1 cellular context compared by ENCODE assay signal in the genomic region with DNA sequence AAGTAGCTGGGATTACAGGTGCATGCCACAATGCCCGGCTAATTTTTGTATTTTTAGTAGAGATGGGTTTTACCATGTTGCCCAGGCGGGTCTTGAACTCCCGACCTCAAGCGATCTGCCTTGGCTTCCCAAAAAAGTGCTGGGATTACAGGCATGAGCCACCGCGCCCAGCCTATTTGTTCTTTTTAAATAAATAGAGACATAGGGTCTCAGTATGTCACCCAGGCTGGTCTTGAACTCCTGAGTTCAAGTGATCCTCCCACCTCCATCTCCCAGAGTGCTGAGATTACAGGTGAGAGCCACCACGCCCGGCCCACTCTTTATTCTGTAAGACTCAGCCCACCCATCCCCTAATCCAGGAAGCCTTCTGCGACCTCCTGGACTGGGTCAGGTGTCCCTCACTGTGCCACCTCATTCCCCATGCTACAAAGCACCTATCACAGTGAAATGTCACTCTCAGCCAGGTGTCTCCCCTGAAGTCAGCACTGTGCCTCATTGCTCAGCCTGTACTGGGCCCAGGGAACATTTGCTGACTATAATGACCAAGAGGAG.
TF ChIP-seq lines count a peak whose summit lies in the region.

No MANE protein-coding gene starts in this region.

TF ChIP-seq in A549, 52 proteins besides CTCF, POLR2A, EP300 and RAD21 (continued from another document):
- TF ChIP-seq, protein P1, sequence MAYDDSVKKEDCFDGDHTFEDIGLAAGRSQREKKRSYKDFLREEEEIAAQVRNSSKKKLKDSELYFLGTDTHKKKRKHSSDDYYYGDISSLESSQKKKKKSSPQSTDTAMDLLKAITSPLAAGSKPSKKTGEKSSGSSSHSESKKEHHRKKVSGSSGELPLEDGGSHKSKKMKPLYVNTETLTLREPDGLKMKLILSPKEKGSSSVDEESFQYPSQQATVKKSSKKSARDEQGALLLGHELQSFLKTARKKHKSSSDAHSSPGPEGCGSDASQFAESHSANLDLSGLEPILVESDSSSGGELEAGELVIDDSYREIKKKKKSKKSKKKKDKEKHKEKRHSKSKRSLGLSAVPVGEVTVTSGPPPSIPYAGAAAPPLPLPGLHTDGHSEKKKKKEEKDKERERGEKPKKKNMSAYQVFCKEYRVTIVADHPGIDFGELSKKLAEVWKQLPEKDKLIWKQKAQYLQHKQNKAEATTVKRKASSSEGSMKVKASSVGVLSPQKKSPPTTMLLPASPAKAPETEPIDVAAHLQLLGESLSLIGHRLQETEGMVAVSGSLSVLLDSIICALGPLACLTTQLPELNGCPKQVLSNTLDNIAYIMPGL (CRISPR knock-in tag; IDR thresholded peaks at IDR 0.05; ENCODE audit: borderline replicate concordance): no peak
- TF ChIP-seq RCOR1 (IDR thresholded peaks at IDR 0.05; ENCODE audit: low read depth, low read length) (no peak), ZFP36 (IDR thresholded peaks at IDR 0.05; ENCODE audit: borderline replicate concordance, partially characterized antibody) (no peak), CBX8 (IDR thresholded peaks at IDR 0.05) (no peak), MAFK (IDR thresholded peaks at IDR 0.05; ENCODE audit: partially characterized antibody) (no peak), CHD2 (IDR thresholded peaks at IDR 0.05; ENCODE audit: low read length, partially characterized antibody) (no peak), NR3C1 (IDR thresholded peaks at IDR 0.05) (no peak), SREBF2 (IDR thresholded peaks at IDR 0.05) (no peak)
